Comparison of ENCODE assay signal across 21 cellular contexts in genomic region chr3:162780313-162780712, GRCh38.
A peak's percentile ranks its signal among the peaks of the same experiment; 100 is the strongest.
DNase-seq lines count a peak whose midpoint lies in the region; ATAC-seq, FAIRE-seq and TF ChIP-seq lines count a peak whose summit lies in the region.
"Had no signal": no experiment of that assay in that cellular context is flagged by ENCODE, and none has a peak within 500 bp of the region (broad histone marks: within the 10 kb centered on the region; RNA-seq: fewer than 3 reads in every experiment).

No MANE protein-coding gene starts in this region.

- H4K8ac ChIP-seq in H1 (ENCODE audit: extremely low read depth, insufficient read depth, low read length) = no peak overlapping the region
- no peak overlapping the region for H4K8ac ChIP-seq in mesendoderm (ENCODE audit: low read depth, low read length)

- H3K27ac ChIP-seq in GM23248 (no peak overlapping the region), H1 (ENCODE audit: low read depth, low read length) (no peak overlapping the region), mesendoderm (ENCODE audit: low read depth, low read length) (no peak overlapping the region), esophagus muscularis mucosa (replicated peaks in 1 of 4) (no peak overlapping the region)
- H3K27ac ChIP-seq: A549, BLaER1 had no signal

- in situ Hi-C loops in GM23248 (cut with MboI) = no loop called here

- no peaks in the 10 kb centered on the region for H3K23me2 ChIP-seq in H1 (ENCODE audit: low read depth, low read length)

- H3K4me2 ChIP-seq in GM23248 (ENCODE audit: unreplicated experiment) (no peak overlapping the region), H1 (ENCODE audit: insufficient read depth in 1 of 2, low read depth in 2 of 2, low read length in 2 of 2) (no peak overlapping the region), mesendoderm (ENCODE audit: low read length) (no peak overlapping the region)
- H3K4me2 ChIP-seq: A549, BLaER1, SK-N-SH had no signal

- no peak for FAIRE-seq in H1 (lab: Jason Lieb, UNC)
- FAIRE-seq: A549, GM12892, GM18507, HepG2 had no signal

- intact Hi-C loops in esophagus muscularis mucosa (cut with DNase I) = no loop called here
- intact Hi-C loops in activated CD4-positive, alpha-beta memory T cell treated with anti-CD3 and anti-CD28 coated beads for 36 hours (cut with micrococcal nuclease) = no loop called here

- H3K36me3 ChIP-seq in GM23248 (ENCODE audit: low read depth) (no peaks in the 10 kb centered on the region), H1 (ENCODE audit: control insufficient read depth in 2 of 4, insufficient read depth in 4 of 4, low read length in 3 of 4) (peaks cover 0 to 6% (median 0%) of the 10 kb centered on the region in 4 experiments; a peak in 2 of 8 replicates), mesendoderm (ENCODE audit: control insufficient read depth, insufficient read depth, low read length) (no peaks in the 10 kb centered on the region), esophagus muscularis mucosa (no peaks in the 10 kb centered on the region)
- H3K36me3 ChIP-seq: BLaER1 had no signal

- H3K56ac ChIP-seq in H1 (replicated peaks; ENCODE audit: insufficient read length, low read depth, low read length) (no peak overlapping the region), mesendoderm (ENCODE audit: low read length) (no peak overlapping the region)

- DNase-seq in GM23248 (no peak), NCI-H226 (peak; percentile 48), H1 (ENCODE audit: low read depth in 1 of 2, low spot score in 2 of 2) (no peak), mesendoderm (no peak), esophagus muscularis mucosa (ENCODE audit: extremely low spot score) (no peak), T-cell (no peak)
- no peak for DNase-seq in activated CD4-positive, alpha-beta memory T cell treated with anti-CD3 and anti-CD28 coated beads for 36 hours
- DNase-seq: CD4-positive, alpha-beta memory T cell; DMS153; GOT3; KG1; NCI-H1048; NCI-H1436; NCI-H2029; SHP77; SK-N-SH had no signal

- no peak for TF ChIP-seq POLR2A in H1 (IDR thresholded peaks at IDR 0.05; ENCODE audit: control extremely low read depth in 1 of 2, low read depth in 2 of 2, low read length in 2 of 2)
- TF ChIP-seq POLR2A in esophagus muscularis mucosa (IDR thresholded peaks at IDR 0.05; ENCODE audit: low read depth) = no peak

- H3K9me2 ChIP-seq in GM23248 (ENCODE audit: insufficient read depth) = no peaks in the 10 kb centered on the region
- H3K9me2 ChIP-seq: SK-N-SH had no signal

- H3K23ac ChIP-seq in H1 (ENCODE audit: insufficient read length) (no peak overlapping the region), mesendoderm (ENCODE audit: low read length) (no peak overlapping the region)

- H3K4me3 ChIP-seq in GM23248 (no peak overlapping the region), H1 (ENCODE audit: extremely low read depth in 1 of 4, insufficient read depth in 2 of 4, low read depth in 3 of 4, low read length in 4 of 4) (no peak overlapping the region), mesendoderm (ENCODE audit: low read length) (no peak overlapping the region), esophagus muscularis mucosa (no peak overlapping the region)
- H3K4me3 ChIP-seq: A549, BLaER1 had no signal

- H4K5ac ChIP-seq in H1 (ENCODE audit: insufficient read length, low read depth, low read length) (no peak overlapping the region), mesendoderm (ENCODE audit: low read length) (no peak overlapping the region)

- H2BK12ac ChIP-seq in H1 (ENCODE audit: low read depth, low read length) = no peak overlapping the region

- no peak overlapping the region for H3K27ac Mint-ChIP-seq in activated CD4-positive, alpha-beta memory T cell treated with anti-CD3 and anti-CD28 coated beads for 36 hours
- no peak overlapping the region for H3K27ac Mint-ChIP-seq in T-cell
- H3K27ac Mint-ChIP-seq: CD4-positive, alpha-beta memory T cell had no signal

- H3K9ac ChIP-seq in GM23248 (no peak overlapping the region), H1 (replicated peaks in 1 of 4; ENCODE audit: extremely low read depth in 1 of 4, low read depth in 3 of 4, low read length in 3 of 4) (no peak overlapping the region), mesendoderm (ENCODE audit: low read length) (no peak overlapping the region)
- H3K9ac ChIP-seq: BLaER1, SK-N-SH had no signal

- TF ChIP-seq EP300 in H1 (IDR thresholded peaks at IDR 0.05; ENCODE audit: borderline replicate concordance in 1 of 2, low read depth in 2 of 2, low read length in 2 of 2) (no peak), esophagus muscularis mucosa (IDR thresholded peaks at IDR 0.05) (no peak)

- TF ChIP-seq RAD21 in H1 (IDR thresholded peaks at IDR 0.05 in 1 of 2, conservative IDR thresholded peaks at IDR 0.05 in 1 of 2; ENCODE audit: low read depth in 2 of 2, low read length in 2 of 2) = no peak

- 0 out of 2 replicates have a peak overlapping the region, but pooled peaks have one; percentile 3 for H2AFZ ChIP-seq in GM23248
- 0 out of 2 replicates have a peak overlapping the region, but pooled peaks have one; percentile 46 for H2AFZ ChIP-seq in H1 (ENCODE audit: low read length)

- H2BK15ac ChIP-seq in H1 (ENCODE audit: low read length) (no peak overlapping the region), mesendoderm (replicated peaks; ENCODE audit: low read depth) (peak overlapping the region; percentile 92)

- H3K4me1 Mint-ChIP-seq in activated CD4-positive, alpha-beta memory T cell treated with anti-CD3 and anti-CD28 coated beads for 36 hours (ENCODE audit: low read depth) = no peaks in the 10 kb centered on the region
- no peaks in the 10 kb centered on the region for H3K4me1 Mint-ChIP-seq in T-cell
- H3K4me1 Mint-ChIP-seq: CD4-positive, alpha-beta memory T cell had no signal

- no peak overlapping the region for H4K91ac ChIP-seq in H1 (replicated peaks; ENCODE audit: insufficient read length, low read length)

- no peak overlapping the region for H2BK5ac ChIP-seq in H1 (ENCODE audit: low read depth, low read length)
- H2BK5ac ChIP-seq in mesendoderm (ENCODE audit: low read length) = no peak overlapping the region

- H3K4ac ChIP-seq in H1 (replicated peaks; ENCODE audit: insufficient read length, low read depth, low read length) (no peak overlapping the region), mesendoderm (ENCODE audit: low read depth, low read length) (no peak overlapping the region)

- CTCF ChIA-PET in H1 (lab: Charles Lee; ENCODE audit: partially characterized antibody) = interaction anchor here (1.4 kb wide), 1 partner anchor 10 kb away, joined by 3 read pairs; no protein-coding TSS in a partner anchor
- CTCF ChIA-PET in activated CD4-positive, alpha-beta memory T cell treated with anti-CD3 and anti-CD28 coated beads for 36 hours (lab: Charles Lee) = no interaction called here
- CTCF ChIA-PET in T-cell (lab: Charles Lee) = no interaction called here

- H2BK120ac ChIP-seq in H1 (replicated peaks; ENCODE audit: low read depth, low read length) = no peak overlapping the region
- no peak overlapping the region for H2BK120ac ChIP-seq in mesendoderm (ENCODE audit: low read depth, low read length)

- no peak overlapping the region for H3K4me3 Mint-ChIP-seq in activated CD4-positive, alpha-beta memory T cell treated with anti-CD3 and anti-CD28 coated beads for 36 hours
- no peak overlapping the region for H3K4me3 Mint-ChIP-seq in T-cell
- H3K4me3 Mint-ChIP-seq: CD4-positive, alpha-beta memory T cell had no signal

- no peaks in the 10 kb centered on the region for H3K36me3 Mint-ChIP-seq in activated CD4-positive, alpha-beta memory T cell treated with anti-CD3 and anti-CD28 coated beads for 36 hours
- no peaks in the 10 kb centered on the region for H3K36me3 Mint-ChIP-seq in T-cell
- H3K36me3 Mint-ChIP-seq: CD4-positive, alpha-beta memory T cell had no signal

- H3K9me3 Mint-ChIP-seq in activated CD4-positive, alpha-beta memory T cell treated with anti-CD3 and anti-CD28 coated beads for 36 hours = peaks cover 1% of the 10 kb centered on the region
- H3K9me3 Mint-ChIP-seq in T-cell = peaks cover 4 to 13% (median 9%) of the 10 kb centered on the region in 3 donors

- no peaks in the 10 kb centered on the region for H3K27me3 Mint-ChIP-seq in activated CD4-positive, alpha-beta memory T cell treated with anti-CD3 and anti-CD28 coated beads for 36 hours
- no peaks in the 10 kb centered on the region for H3K27me3 Mint-ChIP-seq in T-cell
- H3K27me3 Mint-ChIP-seq: CD4-positive, alpha-beta memory T cell had no signal

- H3K4me1 ChIP-seq in GM23248 (ENCODE audit: insufficient read depth) (no peaks in the 10 kb centered on the region), H1 (replicated peaks in 1 of 4; ENCODE audit: control insufficient read depth in 3 of 4, insufficient read depth in 4 of 4, low read length in 3 of 4) (peaks cover 0 to 1% (median 0%) of the 10 kb centered on the region in 4 experiments; a peak in 1 of 7 replicates), mesendoderm (ENCODE audit: control insufficient read depth, low read depth, low read length) (no peaks in the 10 kb centered on the region), esophagus muscularis mucosa (no peaks in the 10 kb centered on the region)
- H3K4me1 ChIP-seq: A549, BLaER1 had no signal

- no peak for ATAC-seq in T-cell (replicated peaks in 1 of 4)
- ATAC-seq: A549, HepG2 had no signal

- H3K18ac ChIP-seq in H1 (ENCODE audit: extremely low read depth, low read length) (no peak overlapping the region), mesendoderm (ENCODE audit: low read length) (no peak overlapping the region)

- H2AK5ac ChIP-seq in H1 (ENCODE audit: low read depth, low read length) (no peak overlapping the region), mesendoderm (ENCODE audit: low read length) (no peak overlapping the region)

- H3K79me2 ChIP-seq in GM23248 (ENCODE audit: insufficient read depth) (no peaks in the 10 kb centered on the region), H1 (ENCODE audit: control insufficient read depth in 1 of 2, insufficient read depth in 2 of 2, low read length in 2 of 2) (no peaks in the 10 kb centered on the region), mesendoderm (ENCODE audit: control insufficient read depth, insufficient read depth, low read length) (no peaks in the 10 kb centered on the region)

- POLR2A ChIA-PET in H1 (lab: Charles Lee; ENCODE audit: partially characterized antibody) (no interaction called here), T-cell (lab: Charles Lee) (no interaction called here)
- POLR2A ChIA-PET in activated CD4-positive, alpha-beta memory T cell treated with anti-CD3 and anti-CD28 coated beads for 36 hours (lab: Charles Lee) = no interaction called here

- H3K27me3 ChIP-seq in GM23248 (replicated peaks; ENCODE audit: insufficient read depth) (no peaks in the 10 kb centered on the region), H1 (replicated peaks in 1 of 4; ENCODE audit: control insufficient read depth in 3 of 4, extremely low read depth in 1 of 4, insufficient read depth in 3 of 4, low read length in 3 of 4) (no peaks in the 10 kb centered on the region), mesendoderm (ENCODE audit: insufficient read depth, low read length, poor library complexity) (no peaks in the 10 kb centered on the region), esophagus muscularis mucosa (no peaks in the 10 kb centered on the region)
- H3K27me3 ChIP-seq: BLaER1 had no signal

- H2BK20ac ChIP-seq in H1 (ENCODE audit: low read length) = no peak overlapping the region

- H3K14ac ChIP-seq in H1 (ENCODE audit: insufficient read length) = no peak overlapping the region

- TF ChIP-seq CTCF in H1 (IDR thresholded peaks at IDR 0.05; ENCODE audit: control extremely low read depth in 1 of 3, insufficient read depth in 1 of 3, low read depth in 1 of 3, low read length in 3 of 3) (no peak), esophagus muscularis mucosa (IDR thresholded peaks at IDR 0.05) (no peak)

- H3K9me3 ChIP-seq in GM23248 (ENCODE audit: low read depth) = no peaks in the 10 kb centered on the region
- peaks cover 1 to 3% of the 10 kb centered on the region in 2 experiments; a peak in 3 of 4 replicates for H3K9me3 ChIP-seq in H1 (ENCODE audit: insufficient read depth in 2 of 2, low read depth in 1 of 2, low read length in 1 of 2)
- no peaks in the 10 kb centered on the region for H3K9me3 ChIP-seq in esophagus muscularis mucosa
- H3K9me3 ChIP-seq: A549, BLaER1, SK-N-SH had no signal

- no peaks in the 10 kb centered on the region for H4K20me1 ChIP-seq in GM23248 (ENCODE audit: insufficient read depth)
- no peaks in the 10 kb centered on the region for H4K20me1 ChIP-seq in H1 (replicated peaks in 1 of 2; ENCODE audit: control insufficient read depth in 1 of 2, insufficient read depth in 2 of 2, low read length in 2 of 2)
- H4K20me1 ChIP-seq: BLaER1 had no signal

- H3F3A ChIP-seq in GM23248 (ENCODE audit: insufficient read depth) = no peaks in the 10 kb centered on the region

- H3K79me1 ChIP-seq in H1 (ENCODE audit: low read depth, low read length) (no peaks in the 10 kb centered on the region), mesendoderm (ENCODE audit: low read length) (no peaks in the 10 kb centered on the region)
